ENCODE assay signal across 9 cellular contexts in genomic region chr2:74836675-74837401, GRCh38. TPM values are rescaled to one million over a fixed set of nuclear protein-coding genes. Genes with fewer than 3 reads are reported as not detected.
A peak's percentile ranks its signal among the peaks of the same experiment; 100 is the strongest.
DNase-seq lines count a peak whose midpoint lies in the region; ATAC-seq, FAIRE-seq and TF ChIP-seq lines count a peak whose summit lies in the region.
"Had no signal": no experiment of that assay in that cellular context is flagged by ENCODE, and none has a peak within 500 bp of the region (broad histone marks: within the 10 kb centered on the region; RNA-seq: fewer than 3 reads in every experiment).

No MANE protein-coding gene starts in this region.

- H3K4me1 ChIP-seq in PC-3 (ENCODE audit: insufficient read depth, low read length) (peaks cover 49% of the 10 kb centered on the region), spleen (peaks cover 13 to 92% (median 43%) of the 10 kb centered on the region in 6 donors), kidney (ENCODE audit: control insufficient read depth in 1 of 2, insufficient read depth in 1 of 2, low read depth in 1 of 2, low read length in 2 of 2) (peaks cover 0 to 10% of the 10 kb centered on the region in 2 donors)

- H3F3A ChIP-seq in PC-3 (ENCODE audit: low read length, unreplicated experiment): no peaks in the 10 kb centered on the region

- peaks cover 64% of the 10 kb centered on the region for H3K4me1 Mint-ChIP-seq in T-helper 2 cell treated with Interferon-gamma antibody and Interleukin-4, amounts not matched to agents 5 μg/mL and 100 μg/mL, for 36 hours (ENCODE audit: low read depth)

- no peak for TF ChIP-seq POLR2A in spleen (IDR thresholded peaks at IDR 0.05)

- no peaks in the 10 kb centered on the region for H3K9me2 ChIP-seq in PC-3 (replicated peaks; ENCODE audit: low read length)

- H3K9me3 ChIP-seq in PC-3 (ENCODE audit: low read length) (no peaks in the 10 kb centered on the region), spleen (no peaks in the 10 kb centered on the region), kidney (ENCODE audit: control insufficient read depth in 1 of 2, low read length in 2 of 2) (no peaks in the 10 kb centered on the region)
- H3K9me3 ChIP-seq: A549 had no signal

- H3K4me2 ChIP-seq in PC-3 (ENCODE audit: low read length): peak overlapping the region; percentile 91
- H3K4me2 ChIP-seq: A549 had no signal

- H3K4me3 ChIP-seq in PC-3 (ENCODE audit: low read length): peak overlapping the region; percentile 82
- peak overlapping the region; percentile 90 for H3K4me3 ChIP-seq in fibroblast of villous mesenchyme (ENCODE audit: low read depth, low read length)
- peak overlapping the region in 4 of 8 donors; percentile 91 to 98 (median 96) for H3K4me3 ChIP-seq in spleen
- H3K4me3 ChIP-seq in kidney (ENCODE audit: low read length in 2 of 2): no peak overlapping the region
- H3K4me3 ChIP-seq: A549 had no signal

- H2AFZ ChIP-seq in PC-3 (ENCODE audit: low read length): no peak overlapping the region

- H3K27ac Mint-ChIP-seq in T-helper 2 cell treated with Interferon-gamma antibody and Interleukin-4, amounts not matched to agents 5 μg/mL and 100 μg/mL, for 36 hours: no peak overlapping the region

- TF ChIP-seq CTCF in PC-3 (conservative IDR thresholded peaks at IDR 0.05; ENCODE audit: low read depth, low read length): peak; percentile 20; the same call in 1 of the 2 replicates
- TF ChIP-seq CTCF in fibroblast of villous mesenchyme (IDR thresholded peaks at IDR 0.05; ENCODE audit: insufficient read depth, low read depth, low read length): no peak
- TF ChIP-seq CTCF in spleen (IDR thresholded peaks at IDR 0.05 in 8 of 11, conservative IDR thresholded peaks at IDR 0.05 in 3 of 11): peak in 1 of 11 experiments; percentile 6
- TF ChIP-seq CTCF in kidney (IDR thresholded peaks at IDR 0.05; ENCODE audit: borderline replicate concordance, extremely low read depth, insufficient read depth): no peak

- POLR2A ChIA-PET in PC-3 (lab: Charles Lee; ENCODE audit: unreplicated experiment): no interaction called here

- peaks cover 27% of the 10 kb centered on the region for H3K36me3 Mint-ChIP-seq in T-helper 2 cell treated with Interferon-gamma antibody and Interleukin-4, amounts not matched to agents 5 μg/mL and 100 μg/mL, for 36 hours (ENCODE audit: low read depth)

- FAIRE-seq in kidney (lab: Jason Lieb, UNC): no peak
- FAIRE-seq: A549 had no signal

- H3K36me3 ChIP-seq in PC-3 (ENCODE audit: low read depth, low read length) (no peaks in the 10 kb centered on the region), spleen (no peaks in the 10 kb centered on the region), kidney (ENCODE audit: control insufficient read depth in 1 of 2, insufficient read depth in 2 of 2, low read length in 2 of 2) (no peaks in the 10 kb centered on the region)

- H3K9ac ChIP-seq in PC-3 (ENCODE audit: low read length) (no peak overlapping the region), kidney (ENCODE audit: low read length in 2 of 2) (no peak overlapping the region)

- H3K27me3 ChIP-seq in PC-3 (ENCODE audit: low read length) (no peaks in the 10 kb centered on the region), spleen (replicated peaks in 1 of 7) (peaks cover 0 to 38% (median 11%) of the 10 kb centered on the region in 7 donors)

- no peak for ATAC-seq in PC-3
- ATAC-seq in GM18907 (IDR thresholded peaks at IDR 0.05; ENCODE audit: unreplicated experiment): no peak

- H3K4me3 Mint-ChIP-seq in T-helper 2 cell treated with Interferon-gamma antibody and Interleukin-4, amounts not matched to agents 5 μg/mL and 100 μg/mL, for 36 hours: peak overlapping the region; percentile 96

- DNase-seq in T-helper 2 cell treated with Interferon-gamma antibody and Interleukin-4, amounts not matched to agents 5 μg/mL and 100 μg/mL, for 36 hours (ENCODE audit: low spot score): no peak
- DNase-seq in T-helper 2 cell (no peak), PC-3 (no peak), fibroblast of villous mesenchyme (ENCODE audit: low read depth) (no peak), spleen (no peak), kidney (no peak), NCI-H69 (lab: John Stamatoyannopoulos, UW) (no peak)

- WGBS in spleen, 5 donors: 75 to 81% (median 78%) methylated on average over 9 of the region's 9 CpGs

- no peaks in the 10 kb centered on the region for H3K9me3 Mint-ChIP-seq in T-helper 2 cell treated with Interferon-gamma antibody and Interleukin-4, amounts not matched to agents 5 μg/mL and 100 μg/mL, for 36 hours

- H4K20me1 ChIP-seq in PC-3 (ENCODE audit: low read length): peaks cover 19% of the 10 kb centered on the region

- no TSS peak for BruUV-seq in PC-3 (replicated peaks; lab: Mats Ljungman, UMichigan)

- H3K79me2 ChIP-seq in PC-3 (ENCODE audit: low read length): peaks cover 78% of the 10 kb centered on the region

- intact Hi-C loops in PC-3 (cut with micrococcal nuclease) (loop anchor here (1.0 kb wide), 3 partner anchors 9 to 122 kb away; no protein-coding TSS in a partner anchor), spleen (cut with DNase I; ENCODE audit: low total_unique reads) (no loop called here), kidney (cut with DNase I) (no loop called here)

- H3K27me3 Mint-ChIP-seq in T-helper 2 cell treated with Interferon-gamma antibody and Interleukin-4, amounts not matched to agents 5 μg/mL and 100 μg/mL, for 36 hours (ENCODE audit: low read depth): no peaks in the 10 kb centered on the region

- CTCF ChIA-PET in PC-3 (lab: Charles Lee): interaction anchor here (0.6 to 2.0 kb wide), 3 partner anchors 38 to 146 kb away, joined by 3 to 7 read pairs (median 4); no protein-coding TSS in a partner anchor

- no peak overlapping the region for H3K27ac ChIP-seq in PC-3 (ENCODE audit: low read length)
- H3K27ac ChIP-seq in spleen: peak overlapping the region in 6 of 8 donors; percentile 15 to 92 (median 90)
- no peak overlapping the region for H3K27ac ChIP-seq in kidney (ENCODE audit: low read depth in 2 of 2, low read length in 2 of 2)
- H3K27ac ChIP-seq: A549 had no signal

RNA-seq across cellular contexts. Expression of gene HK2, which starts 2.9 kb away (rescaled TPM):
- total RNA-seq in PC-3 (2014; rRNA removed) (43.8 and 55.2 TPM in 2 replicates), fibroblast of villous mesenchyme (15.1 and 31.2 TPM in 2 replicates), spleen (10 to 100 TPM; 15.3 to 67.8 (median 17.3) TPM), kidney (8.6 TPM)
- polyA plus RNA-seq in spleen (1 to 10 TPM; 4.8 to 8.1 (median 4.9) TPM), kidney (ENCODE audit: insufficient read depth, low read depth, low replicate concordance) (0.47 TPM)

Comparison
In these comparisons a context has a peak if more than half of its experiments do, and no peak if none do; other contexts are left out.
1. H3K27ac ChIP-seq: peak in spleen (6 of 8); none in PC-3 (single experiment) and kidney (0 of 2).
2. H3K4me3 ChIP-seq: peak in PC-3 (single experiment) and fibroblast of villous mesenchyme (single experiment); none in kidney (0 of 2).